1 cellular context compared by ENCODE assay signal in genomic region chr3:56800373-56801150, GRCh38.
TF ChIP-seq lines count a peak whose summit lies in the region.

No MANE protein-coding gene starts in this region.

TF ChIP-seq in IMR-90, 13 proteins besides CTCF, POLR2A, EP300 and RAD21 (continued from another document):
- TF ChIP-seq CEBPB (IDR thresholded peaks at IDR 0.05; ENCODE audit: low read depth, low read length) (no peak), FOS (IDR thresholded peaks at IDR 0.05; ENCODE audit: low read depth, low read length) (no peak), ELK1 (IDR thresholded peaks at IDR 0.05; ENCODE audit: borderline replicate concordance, low read depth, low read length) (no peak), RFX5 (IDR thresholded peaks at IDR 0.05; ENCODE audit: low read depth, low read length) (no peak), MXI1 (IDR thresholded peaks at IDR 0.05; ENCODE audit: borderline replicate concordance, low read depth, low read length) (no peak), MAFK (IDR thresholded peaks at IDR 0.05; ENCODE audit: low read depth, low read length) (no peak), BHLHE40 (IDR thresholded peaks at IDR 0.05; ENCODE audit: low read depth, low read length) (no peak)
